Comparison of ENCODE assay signal across 16 cellular contexts in genomic region chrX:2536974-2537373, GRCh38.
"Had no signal": no experiment of that assay in that cellular context is flagged by ENCODE, and none has a peak within 500 bp of the region (broad histone marks: within the 10 kb centered on the region; RNA-seq: fewer than 3 reads in every experiment).

No MANE protein-coding gene starts in this region.

- H3K4me3 ChIP-seq: smooth muscle cell, upper lobe of right lung had no signal

- DNase-seq: activated CD4-positive, alpha-beta T cell treated with anti-CD3 and anti-CD28 coated beads, Interleukin-2, amount 50 U/mL, for 1 hour; activated CD8-positive, alpha-beta memory T cell treated with anti-CD3 and anti-CD28 coated beads for 24 hours; activated naive CD4-positive, alpha-beta T cell; cerebellar nuclear complex; effector CD8-positive, alpha-beta T cell; foreskin fibroblast; glutamatergic neuron; left colon; naive B cell; posterior cingulate gyrus; stimulated activated naive CD8-positive, alpha-beta T cell treated with anti-CD3 and anti-CD28 coated beads, Interleukin-15, Interleukin-2, amounts not matched to agents 100 U/mL and 50 U/mL, for 24 hours; T-helper 9 cell; upper lobe of right lung had no signal

- H3K36me3 ChIP-seq: neutrophil, upper lobe of right lung had no signal

- ATAC-seq: activated CD4-positive, CD25-positive, alpha-beta regulatory T cell treated with anti-CD3 and anti-CD28 coated beads, Interleukin-2, amount 50 U/mL, for 24 hours; left colon; stimulated activated naive CD8-positive, alpha-beta T cell treated with anti-CD3 and anti-CD28 coated beads, Interleukin-15, Interleukin-2, amounts not matched to agents 100 U/mL and 50 U/mL, for 24 hours; upper lobe of right lung had no signal

- H3K4me1 ChIP-seq: upper lobe of right lung had no signal

- H3K27ac ChIP-seq: neutrophil, upper lobe of right lung had no signal

- H3K27me3 ChIP-seq: upper lobe of right lung had no signal

- H3K9me3 ChIP-seq: neutrophil, upper lobe of right lung had no signal
